In genomic region chr5:85670417-85670816, GRCh38 we compare ENCODE assay signal across 20 cellular contexts.
DNase-seq lines count a peak whose midpoint lies in the region; ATAC-seq and TF ChIP-seq lines count a peak whose summit lies in the region.
"Had no signal": no experiment of that assay in that cellular context is flagged by ENCODE, and none has a peak within 500 bp of the region (broad histone marks: within the 10 kb centered on the region; RNA-seq: fewer than 3 reads in every experiment).

No MANE protein-coding gene starts in this region.

- peaks cover 2% of the 10 kb centered on the region for H3K9me3 ChIP-seq in T-helper 17 cell (ENCODE audit: control insufficient read depth, low read length, poor library complexity, severe bottlenecking)
- H3K9me3 ChIP-seq: BLaER1, Caco-2, Peyer's patch had no signal

- no peak for TF ChIP-seq CTCF in GM23338 (conservative IDR thresholded peaks at IDR 0.05; ENCODE audit: low read depth in 2 of 2)

- no peaks in the 10 kb centered on the region for H3K4me1 ChIP-seq in GM23338 (ENCODE audit: insufficient read depth)
- H3K4me1 ChIP-seq: BLaER1, Peyer's patch had no signal

- H3K27me3 Mint-ChIP-seq in GM23338 (ENCODE audit: insufficient read depth, low read depth, poor library complexity): no peaks in the 10 kb centered on the region
- no peaks in the 10 kb centered on the region for H3K27me3 Mint-ChIP-seq in T-helper 17 cell
- no peaks in the 10 kb centered on the region for H3K27me3 Mint-ChIP-seq in activated naive CD8-positive, alpha-beta T cell treated with anti-CD3 and anti-CD28 coated beads for 36 hours
- H3K27me3 Mint-ChIP-seq: CD4-positive, alpha-beta T cell had no signal

- H3K79me2 ChIP-seq in GM23338 (replicated peaks; ENCODE audit: insufficient read depth): no peaks in the 10 kb centered on the region

- H3K27ac Mint-ChIP-seq in GM23338 (peak overlapping the region; percentile 9; the same call in 1 of the 2 replicates), T-helper 17 cell (no peak overlapping the region)
- no peak overlapping the region for H3K27ac Mint-ChIP-seq in activated naive CD8-positive, alpha-beta T cell treated with anti-CD3 and anti-CD28 coated beads for 36 hours
- H3K27ac Mint-ChIP-seq: CD4-positive, alpha-beta T cell had no signal

- no peak overlapping the region for H3K4me3 ChIP-seq in GM23338
- H3K4me3 ChIP-seq: BLaER1, Peyer's patch had no signal

- H3K36me3 ChIP-seq in GM23338 (ENCODE audit: insufficient read depth): no peaks in the 10 kb centered on the region
- H3K36me3 ChIP-seq: BLaER1, Peyer's patch had no signal

- H3K4me1 Mint-ChIP-seq in GM23338 (peaks cover 4% of the 10 kb centered on the region; the same call in 2 of the 3 replicates), T-helper 17 cell (no peaks in the 10 kb centered on the region)
- no peaks in the 10 kb centered on the region for H3K4me1 Mint-ChIP-seq in activated naive CD8-positive, alpha-beta T cell treated with anti-CD3 and anti-CD28 coated beads for 36 hours

- no peaks in the 10 kb centered on the region for H3K9me3 Mint-ChIP-seq in GM23338
- H3K9me3 Mint-ChIP-seq in activated naive CD8-positive, alpha-beta T cell treated with anti-CD3 and anti-CD28 coated beads for 36 hours: peaks cover 4% of the 10 kb centered on the region

- H3K27me3 ChIP-seq in GM23338 (ENCODE audit: insufficient read depth): no peaks in the 10 kb centered on the region
- H3K27me3 ChIP-seq: BLaER1, Peyer's patch had no signal

- no peak for ATAC-seq in GM23338
- ATAC-seq in left lobe of liver: peak; percentile 33
- ATAC-seq in T-helper 17 cell: no peak

- H3K4me3 Mint-ChIP-seq in GM23338: no peak overlapping the region
- H3K4me3 Mint-ChIP-seq in T-helper 17 cell: no peak overlapping the region
- no peak overlapping the region for H3K4me3 Mint-ChIP-seq in activated naive CD8-positive, alpha-beta T cell treated with anti-CD3 and anti-CD28 coated beads for 36 hours
- H3K4me3 Mint-ChIP-seq: CD4-positive, alpha-beta T cell had no signal

- DNase-seq in NCI-H2029 treated with DMSO at 0.1 percent for 48 hours (lab: John Stamatoyannopoulos, UW) (peak; percentile 35), NCI-H2029 (lab: John Stamatoyannopoulos, UW) (no peak), GM23338 (ENCODE audit: low spot score) (no peak), NCI-H2081 treated with DMSO at 0.1 percent for 48 hours (lab: John Stamatoyannopoulos, UW) (peak; percentile 29), left lobe of liver (ENCODE audit: low spot score) (no peak), T-helper 17 cell (no peak), cortex of kidney (lab: John Stamatoyannopoulos, UW) (no peak)
- no peak for DNase-seq in activated naive CD8-positive, alpha-beta T cell treated with anti-CD3 and anti-CD28 coated beads for 36 hours
- DNase-seq: ACHN; Caco-2; CD4-positive, alpha-beta T cell; DMS 273 treated with DMSO at 0.1 percent for 48 hours; Kasumi-1; NCI-H187 treated with DMSO at 0.1 percent for 48 hours; NCI-H82; Peyer's patch; SW 1271; T-helper 2 cell had no signal

- no peak overlapping the region for H3K4me2 ChIP-seq in GM23338
- H3K4me2 ChIP-seq: BLaER1 had no signal

- no peaks in the 10 kb centered on the region for H4K20me1 ChIP-seq in GM23338 (replicated peaks; ENCODE audit: insufficient read depth)
- H4K20me1 ChIP-seq: BLaER1 had no signal

- H2AFZ ChIP-seq in GM23338: no peak overlapping the region

- H3F3A ChIP-seq in GM23338 (replicated peaks; ENCODE audit: low read depth): no peaks in the 10 kb centered on the region

- no peak overlapping the region for H3K27ac ChIP-seq in GM23338 (ENCODE audit: low read depth)
- H3K27ac ChIP-seq: 22Rv1, BLaER1, Peyer's patch had no signal

- H3K9me2 ChIP-seq in GM23338 (ENCODE audit: insufficient read depth): no peaks in the 10 kb centered on the region; the same call in 1 of the 2 replicates

- H3K36me3 Mint-ChIP-seq in GM23338 (ENCODE audit: low read depth) (no peaks in the 10 kb centered on the region), T-helper 17 cell (ENCODE audit: low read depth) (no peaks in the 10 kb centered on the region)
- no peaks in the 10 kb centered on the region for H3K36me3 Mint-ChIP-seq in activated naive CD8-positive, alpha-beta T cell treated with anti-CD3 and anti-CD28 coated beads for 36 hours

TF ChIP-seq in GM23338, 12 proteins besides CTCF, POLR2A, EP300 and RAD21 (continues in another document):
- TF ChIP-seq, protein P1, sequence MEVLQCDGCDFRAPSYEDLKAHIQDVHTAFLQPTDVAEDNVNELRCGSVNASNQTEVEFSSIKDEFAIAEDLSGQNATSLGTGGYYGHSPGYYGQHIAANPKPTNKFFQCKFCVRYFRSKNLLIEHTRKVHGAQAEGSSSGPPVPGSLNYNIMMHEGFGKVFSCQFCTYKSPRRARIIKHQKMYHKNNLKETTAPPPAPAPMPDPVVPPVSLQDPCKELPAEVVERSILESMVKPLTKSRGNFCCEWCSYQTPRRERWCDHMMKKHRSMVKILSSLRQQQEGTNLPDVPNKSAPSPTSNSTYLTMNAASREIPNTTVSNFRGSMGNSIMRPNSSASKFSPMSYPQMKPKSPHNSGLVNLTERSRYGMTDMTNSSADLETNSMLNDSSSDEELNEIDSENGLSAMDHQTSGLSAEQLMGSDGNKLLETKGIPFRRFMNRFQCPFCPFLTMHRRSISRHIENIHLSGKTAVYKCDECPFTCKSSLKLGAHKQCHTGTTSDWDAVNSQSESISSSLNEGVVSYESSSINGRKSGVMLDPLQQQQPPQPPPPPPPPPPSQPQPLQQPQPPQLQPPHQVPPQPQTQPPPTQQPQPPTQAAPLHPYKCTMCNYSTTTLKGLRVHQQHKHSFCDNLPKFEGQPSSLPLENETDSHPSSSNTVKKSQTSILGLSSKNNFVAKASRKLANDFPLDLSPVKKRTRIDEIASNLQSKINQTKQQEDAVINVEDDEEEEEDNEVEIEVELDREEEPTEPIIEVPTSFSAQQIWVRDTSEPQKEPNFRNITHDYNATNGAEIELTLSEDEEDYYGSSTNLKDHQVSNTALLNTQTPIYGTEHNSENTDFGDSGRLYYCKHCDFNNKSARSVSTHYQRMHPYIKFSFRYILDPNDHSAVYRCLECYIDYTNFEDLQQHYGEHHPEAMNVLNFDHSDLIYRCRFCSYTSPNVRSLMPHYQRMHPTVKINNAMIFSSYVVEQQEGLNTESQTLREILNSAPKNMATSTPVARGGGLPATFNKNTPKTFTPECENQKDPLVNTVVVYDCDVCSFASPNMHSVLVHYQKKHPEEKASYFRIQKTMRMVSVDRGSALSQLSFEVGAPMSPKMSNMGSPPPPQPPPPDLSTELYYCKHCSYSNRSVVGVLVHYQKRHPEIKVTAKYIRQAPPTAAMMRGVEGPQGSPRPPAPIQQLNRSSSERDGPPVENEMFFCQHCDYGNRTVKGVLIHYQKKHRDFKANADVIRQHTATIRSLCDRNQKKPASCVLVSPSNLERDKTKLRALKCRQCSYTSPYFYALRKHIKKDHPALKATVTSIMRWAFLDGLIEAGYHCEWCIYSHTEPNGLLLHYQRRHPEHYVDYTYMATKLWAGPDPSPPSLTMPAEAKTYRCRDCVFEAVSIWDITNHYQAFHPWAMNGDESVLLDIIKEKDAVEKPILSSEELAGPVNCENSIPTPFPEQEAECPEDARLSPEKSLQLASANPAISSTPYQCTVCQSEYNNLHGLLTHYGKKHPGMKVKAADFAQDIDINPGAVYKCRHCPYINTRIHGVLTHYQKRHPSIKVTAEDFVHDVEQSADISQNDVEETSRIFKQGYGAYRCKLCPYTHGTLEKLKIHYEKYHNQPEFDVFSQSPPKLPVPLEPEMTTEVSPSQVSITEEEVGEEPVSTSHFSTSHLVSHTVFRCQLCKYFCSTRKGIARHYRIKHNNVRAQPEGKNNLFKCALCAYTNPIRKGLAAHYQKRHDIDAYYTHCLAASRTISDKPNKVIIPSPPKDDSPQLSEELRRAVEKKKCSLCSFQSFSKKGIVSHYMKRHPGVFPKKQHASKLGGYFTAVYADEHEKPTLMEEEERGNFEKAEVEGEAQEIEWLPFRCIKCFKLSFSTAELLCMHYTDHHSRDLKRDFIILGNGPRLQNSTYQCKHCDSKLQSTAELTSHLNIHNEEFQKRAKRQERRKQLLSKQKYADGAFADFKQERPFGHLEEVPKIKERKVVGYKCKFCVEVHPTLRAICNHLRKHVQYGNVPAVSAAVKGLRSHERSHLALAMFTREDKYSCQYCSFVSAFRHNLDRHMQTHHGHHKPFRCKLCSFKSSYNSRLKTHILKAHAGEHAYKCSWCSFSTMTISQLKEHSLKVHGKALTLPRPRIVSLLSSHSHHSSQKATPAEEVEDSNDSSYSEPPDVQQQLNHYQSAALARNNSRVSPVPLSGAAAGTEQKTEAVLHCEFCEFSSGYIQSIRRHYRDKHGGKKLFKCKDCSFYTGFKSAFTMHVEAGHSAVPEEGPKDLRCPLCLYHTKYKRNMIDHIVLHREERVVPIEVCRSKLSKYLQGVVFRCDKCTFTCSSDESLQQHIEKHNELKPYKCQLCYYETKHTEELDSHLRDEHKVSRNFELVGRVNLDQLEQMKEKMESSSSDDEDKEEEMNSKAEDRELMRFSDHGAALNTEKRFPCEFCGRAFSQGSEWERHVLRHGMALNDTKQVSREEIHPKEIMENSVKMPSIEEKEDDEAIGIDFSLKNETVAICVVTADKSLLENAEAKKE (CRISPR knock-in tag; IDR thresholded peaks at IDR 0.05): no peak
- TF ChIP-seq CREB1 (CRISPR knock-in tag; IDR thresholded peaks at IDR 0.05; ENCODE audit: low read depth) (no peak), ZNF114 (CRISPR knock-in tag; IDR thresholded peaks at IDR 0.05) (no peak), NANOG (IDR thresholded peaks at IDR 0.05; ENCODE audit: borderline replicate concordance) (no peak), STAT1 (IDR thresholded peaks at IDR 0.05; ENCODE audit: unreplicated experiment) (no peak)

Comparison
In these comparisons a context has a peak if more than half of its experiments do, and no peak if none do; other contexts are left out.
1. DNase-seq: peak in NCI-H2029 treated with DMSO at 0.1 percent for 48 hours (single experiment) and NCI-H2081 treated with DMSO at 0.1 percent for 48 hours (single experiment); none in NCI-H2029 (single experiment), GM23338 (single experiment), left lobe of liver (single experiment), T-helper 17 cell (0 of 3), activated naive CD8-positive, alpha-beta T cell treated with anti-CD3 and anti-CD28 coated beads for 36 hours (single experiment) and cortex of kidney (single experiment).